In the genomic region with DNA sequence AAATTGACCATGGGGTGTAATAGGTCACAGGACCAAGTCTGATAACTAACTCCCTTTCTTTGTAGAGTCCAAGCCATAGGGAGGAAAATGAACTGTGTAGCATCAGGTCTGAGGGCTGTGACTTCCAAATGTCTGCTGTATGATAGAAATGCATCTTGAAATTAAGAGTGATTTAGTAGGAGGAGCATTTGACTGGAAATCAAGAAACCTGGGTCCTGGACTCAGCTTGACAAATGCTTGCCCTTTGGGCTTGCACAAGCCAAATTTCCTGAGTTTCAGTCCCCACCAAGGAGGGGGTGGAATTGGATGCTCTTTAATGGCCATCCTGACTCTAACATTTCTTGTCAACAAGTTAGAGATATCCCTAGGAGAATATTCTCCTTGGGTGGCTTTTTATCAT, we compare ENCODE assay signal across 15 cellular contexts.
DNase-seq lines count a peak whose midpoint lies in the region; ATAC-seq, FAIRE-seq and TF ChIP-seq lines count a peak whose summit lies in the region.
"Had no signal": no experiment of that assay in that cellular context is flagged by ENCODE, and none has a peak within 500 bp of the region (broad histone marks: within the 10 kb centered on the region; RNA-seq: fewer than 3 reads in every experiment).

No MANE protein-coding gene starts in this region.

- TF ChIP-seq POLR2A in upper lobe of left lung (IDR thresholded peaks at IDR 0.05) = no peak

- TF ChIP-seq CTCF in astrocyte (IDR thresholded peaks at IDR 0.05; ENCODE audit: insufficient read depth, low read depth, low read length) (no peak), neural progenitor cell (IDR thresholded peaks at IDR 0.05) (no peak), upper lobe of left lung (IDR thresholded peaks at IDR 0.05) (no peak)

- H3F3A ChIP-seq in neural progenitor cell (ENCODE audit: low read depth) = no peaks in the 10 kb centered on the region

- H3K4me1 Mint-ChIP-seq in astrocyte (ENCODE audit: low read depth, unreplicated experiment) (peaks cover 7% of the 10 kb centered on the region), neural progenitor cell (peaks cover 14% of the 10 kb centered on the region)

- FAIRE-seq in astrocyte (lab: Jason Lieb, UNC) = no peak
- FAIRE-seq: pancreas had no signal

- H3K27me3 ChIP-seq in astrocyte (ENCODE audit: insufficient read depth, low read length) = no peaks in the 10 kb centered on the region
- no peaks in the 10 kb centered on the region for H3K27me3 ChIP-seq in neural progenitor cell
- H3K27me3 ChIP-seq in upper lobe of left lung = no peaks in the 10 kb centered on the region
- H3K27me3 ChIP-seq: pancreas had no signal

- H3K27me3 Mint-ChIP-seq in astrocyte (ENCODE audit: low read depth, unreplicated experiment) (no peaks in the 10 kb centered on the region), neural progenitor cell (ENCODE audit: insufficient read depth, low read depth) (peaks cover 2% of the 10 kb centered on the region)

- H3K4me3 ChIP-seq in astrocyte (ENCODE audit: insufficient read depth, low read depth, low read length) = peak overlapping the region; percentile 31
- no peak overlapping the region for H3K4me3 ChIP-seq in neural progenitor cell
- peak overlapping the region in 2 of 4 donors; percentile 24 to 32 for H3K4me3 ChIP-seq in upper lobe of left lung

- H3K9ac ChIP-seq in astrocyte (ENCODE audit: low read length) (peak overlapping the region; percentile 63), neural progenitor cell (no peak overlapping the region)

- H3K9me3 Mint-ChIP-seq in astrocyte (ENCODE audit: unreplicated experiment) (no peaks in the 10 kb centered on the region), neural progenitor cell (no peaks in the 10 kb centered on the region)
- H3K9me3 Mint-ChIP-seq: activated naive CD4-positive, alpha-beta T cell treated with anti-CD3 and anti-CD28 coated beads, Interleukin-2, amount 50 U/mL, for 72 hours; H9 had no signal

- H3K27ac ChIP-seq in astrocyte (ENCODE audit: low read depth, low read length) = no peak overlapping the region
- no peak overlapping the region for H3K27ac ChIP-seq in neural progenitor cell
- peak overlapping the region in 3 of 4 donors; percentile 8 to 55 (median 20) for H3K27ac ChIP-seq in upper lobe of left lung
- H3K27ac ChIP-seq: VCaP had no signal

- H3K36me3 Mint-ChIP-seq in astrocyte (ENCODE audit: low read depth, unreplicated experiment) (no peaks in the 10 kb centered on the region), neural progenitor cell (no peaks in the 10 kb centered on the region)
- H3K36me3 Mint-ChIP-seq: activated naive CD4-positive, alpha-beta T cell treated with anti-CD3 and anti-CD28 coated beads, Interleukin-2, amount 50 U/mL, for 72 hours had no signal

- H3K4me2 ChIP-seq in astrocyte (ENCODE audit: low read length) (peak overlapping the region; percentile 79), neural progenitor cell (no peak overlapping the region)

- ATAC-seq in upper lobe of left lung (ENCODE audit: low FRiP score in 2 of 2) = peak; percentile 6 to 21
- no peak for ATAC-seq in HG02642 (IDR thresholded peaks at IDR 0.05; ENCODE audit: poor library complexity, unreplicated experiment)

- H2AFZ ChIP-seq in astrocyte (ENCODE audit: low read depth, low read length) = peak overlapping the region; percentile 75
- peak overlapping the region; percentile 90 for H2AFZ ChIP-seq in neural progenitor cell (replicated peaks)

- H3K36me3 ChIP-seq in astrocyte (ENCODE audit: insufficient read depth, low read length) (no peaks in the 10 kb centered on the region), neural progenitor cell (no peaks in the 10 kb centered on the region), upper lobe of left lung (no peaks in the 10 kb centered on the region)
- H3K36me3 ChIP-seq: pancreas had no signal

- H3K9me3 ChIP-seq in astrocyte (ENCODE audit: insufficient read depth, low read depth, low read length) = no peaks in the 10 kb centered on the region
- no peaks in the 10 kb centered on the region for H3K9me3 ChIP-seq in neural progenitor cell (ENCODE audit: low read depth)
- no peaks in the 10 kb centered on the region for H3K9me3 ChIP-seq in upper lobe of left lung
- H3K9me3 ChIP-seq: pancreas had no signal

- H3K79me2 ChIP-seq in astrocyte (ENCODE audit: insufficient read depth, low read length) = no peaks in the 10 kb centered on the region
- no peaks in the 10 kb centered on the region for H3K79me2 ChIP-seq in neural progenitor cell (ENCODE audit: low read depth)

- DNase-seq in astrocyte (ENCODE audit: low read depth) (no peak), fibroblast of peridontal ligament (ENCODE audit: extremely low read depth) (peak; percentile 59), neural progenitor cell (ENCODE audit: low spot score) (no peak), upper lobe of left lung (no peak), mucosa of gallbladder (ENCODE audit: low spot score) (no peak)
- DNase-seq in central memory CD4-positive, alpha-beta T cell = no peak
- DNase-seq: activated CD8-positive, alpha-beta memory T cell treated with anti-CD3 and anti-CD28 coated beads, Interleukin-2, amount 50 U/mL, for 4 hours; NK-92 treated with Interleukin-12 subunit alpha and Interleukin-12 subunit beta, amount 100 ng/mL, for 24 hours; stimulated activated CD4-positive, alpha-beta T cell treated with anti-CD3 and anti-CD28 coated beads, Interleukin-4, amount 100 ng/mL, for 4 hours; stimulated activated naive CD4-positive, alpha-beta T cell treated with Interleukin-2 at 50 U/mL for 16 hours had no signal

- TF ChIP-seq EP300 in upper lobe of left lung (IDR thresholded peaks at IDR 0.05) = no peak

- H4K20me1 ChIP-seq in astrocyte (ENCODE audit: insufficient read depth, low read length) (no peaks in the 10 kb centered on the region), neural progenitor cell (ENCODE audit: low read depth) (no peaks in the 10 kb centered on the region)

- H3K4me3 Mint-ChIP-seq in astrocyte (ENCODE audit: unreplicated experiment) = no peak overlapping the region
- H3K4me3 Mint-ChIP-seq in neural progenitor cell = no peak overlapping the region
- H3K4me3 Mint-ChIP-seq: H9 had no signal

- H3K4me1 ChIP-seq in astrocyte (ENCODE audit: insufficient read depth, low read length) = peaks cover 21% of the 10 kb centered on the region
- peaks cover 12% of the 10 kb centered on the region for H3K4me1 ChIP-seq in neural progenitor cell
- H3K4me1 ChIP-seq in upper lobe of left lung = peaks cover 18 to 27% (median 19%) of the 10 kb centered on the region in 4 donors
- H3K4me1 ChIP-seq: pancreas had no signal

- H3K27ac Mint-ChIP-seq in astrocyte (ENCODE audit: unreplicated experiment) = no peak overlapping the region
- no peak overlapping the region for H3K27ac Mint-ChIP-seq in neural progenitor cell
- H3K27ac Mint-ChIP-seq: activated naive CD4-positive, alpha-beta T cell treated with anti-CD3 and anti-CD28 coated beads, Interleukin-2, amount 50 U/mL, for 72 hours had no signal

Comparison
In these comparisons a context has a peak if more than half of its experiments do, and no peak if none do; other contexts are left out.
1. H3K27ac ChIP-seq: peak in upper lobe of left lung (3 of 4); none in astrocyte (single experiment) and neural progenitor cell (single experiment).